Comparison of ENCODE assay signal across 8 cellular contexts in the genomic region with DNA sequence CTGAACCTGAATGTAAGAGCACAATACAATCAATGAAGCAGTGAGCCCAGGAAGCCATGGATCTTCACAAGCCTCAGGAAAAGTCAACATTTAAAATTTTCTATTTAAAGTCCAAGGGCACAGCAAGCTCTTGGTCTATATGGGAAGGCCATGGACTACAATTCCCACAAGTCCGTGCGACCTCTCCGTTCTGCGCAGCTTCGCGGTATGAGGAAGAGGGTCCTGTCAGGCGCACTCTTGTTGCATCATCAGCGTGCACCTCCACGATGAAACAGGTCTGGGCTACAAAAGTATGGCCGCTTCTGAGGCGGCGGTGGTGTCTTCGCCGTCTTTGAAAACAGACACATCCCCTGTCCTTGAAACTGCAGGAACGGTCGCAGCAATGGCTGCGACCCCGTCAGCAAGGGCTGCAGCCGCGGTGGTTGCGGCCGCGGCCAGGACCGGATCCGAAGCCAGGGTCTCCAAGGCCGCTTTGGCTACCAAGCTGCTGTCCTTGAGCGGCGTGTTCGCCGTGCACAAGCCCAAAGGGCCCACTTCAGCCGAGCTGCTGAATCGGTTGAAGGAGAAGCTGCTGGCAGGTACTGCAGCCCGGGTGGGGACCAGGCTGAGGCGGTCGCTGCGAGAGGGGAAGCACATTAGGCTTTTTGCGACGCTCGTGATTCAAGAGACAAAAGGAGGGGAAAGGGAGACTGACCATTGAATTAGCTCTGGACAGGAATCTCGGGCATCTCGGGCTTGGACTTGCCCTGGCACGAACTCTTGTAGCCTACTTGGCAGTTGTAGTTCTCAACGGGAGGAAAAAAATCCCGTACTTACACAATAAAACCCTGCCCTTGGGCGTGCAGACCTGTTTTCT. TPM values are rescaled to one million over a fixed set of nuclear protein-coding genes. Genes with fewer than 3 reads are reported as not detected.
DNase-seq lines count a peak whose midpoint lies in the region; TF ChIP-seq lines count a peak whose summit lies in the region.

Gene TRUB1, plus strand, starts transcription at position 234 of the 856 bp plus-strand sequence. Its CDS starts 59 bp downstream, at position 293.

- H3K4me1 Mint-ChIP-seq in HFFc6 (ENCODE audit: low read depth): peaks cover 33% of the 10 kb centered on the region
- peaks cover 22% of the 10 kb centered on the region for H3K4me1 Mint-ChIP-seq in activated naive CD4-positive, alpha-beta T cell treated with anti-CD3 and anti-CD28 coated beads, Interleukin-2, amount 10 ng/mL, durations not matched to agents 7 days and 5 days

- H3K36me3 ChIP-seq in SK-N-MC (ENCODE audit: insufficient read depth, low read length) (peaks cover 13% of the 10 kb centered on the region), suprapubic skin (peaks cover 7% of the 10 kb centered on the region)

- DNase-seq in GM04503 (ENCODE audit: low read depth): peak; percentile 77
- DNase-seq in HFFc6: peak; percentile 93
- peak; percentile 97 for DNase-seq in NB4 (ENCODE audit: low read depth)
- DNase-seq in SK-N-MC (ENCODE audit: low read depth, low spot score): peak; percentile 67
- peak; percentile 96 for DNase-seq in activated naive CD4-positive, alpha-beta T cell treated with anti-CD3 and anti-CD28 coated beads, Interleukin-2, amount 10 ng/mL, durations not matched to agents 7 days and 5 days
- DNase-seq in globus pallidus (ENCODE audit: low spot score): peak; percentile 96
- peak; percentile 27 to 97 (median 88) for DNase-seq in nucleus accumbens (lab: John Stamatoyannopoulos, UW)
- peak; percentile 91 to 93 for DNase-seq in suprapubic skin (ENCODE audit: low spot score in 2 of 2)

- TF ChIP-seq EP300 in suprapubic skin (IDR thresholded peaks at IDR 0.05): no peak

- H3K27ac ChIP-seq in SK-N-MC (peak within 1 kb of the TSS; percentile 18; the same call in 1 of the 2 replicates), suprapubic skin (peak within 1 kb of the TSS; percentile 94)

- peak; percentile 90 for TF ChIP-seq POLR2A in NB4 (IDR thresholded peaks at IDR 0.05; ENCODE audit: extremely low read depth, insufficient read length)
- TF ChIP-seq POLR2A in suprapubic skin (IDR thresholded peaks at IDR 0.05): no peak

- no peaks in the 10 kb centered on the region for H3K36me3 Mint-ChIP-seq in HFFc6 (ENCODE audit: low read depth)
- peaks cover 8% of the 10 kb centered on the region for H3K36me3 Mint-ChIP-seq in activated naive CD4-positive, alpha-beta T cell treated with anti-CD3 and anti-CD28 coated beads, Interleukin-2, amount 10 ng/mL, durations not matched to agents 7 days and 5 days

- H3K27me3 Mint-ChIP-seq in HFFc6 (ENCODE audit: insufficient read depth): peaks cover 2% of the 10 kb centered on the region
- H3K27me3 Mint-ChIP-seq in activated naive CD4-positive, alpha-beta T cell treated with anti-CD3 and anti-CD28 coated beads, Interleukin-2, amount 10 ng/mL, durations not matched to agents 7 days and 5 days: no peaks in the 10 kb centered on the region

- peak within 1 kb of the TSS; percentile 88 for H3K9ac ChIP-seq in SK-N-MC (ENCODE audit: insufficient read length)

- H3K9me3 ChIP-seq in SK-N-MC (ENCODE audit: low read depth, low read length): no peaks in the 10 kb centered on the region
- no peaks in the 10 kb centered on the region for H3K9me3 ChIP-seq in suprapubic skin

- peaks cover 23% of the 10 kb centered on the region for H3K4me1 ChIP-seq in suprapubic skin

- no peak for TF ChIP-seq CTCF in HFFc6 (IDR thresholded peaks at IDR 0.05)
- TF ChIP-seq CTCF in NB4 (IDR thresholded peaks at IDR 0.05; ENCODE audit: low read depth, low read length): no peak
- no peak for TF ChIP-seq CTCF in suprapubic skin (IDR thresholded peaks at IDR 0.05)

- H3K27ac Mint-ChIP-seq in HFFc6: peak within 1 kb of the TSS; percentile 95
- H3K27ac Mint-ChIP-seq in activated naive CD4-positive, alpha-beta T cell treated with anti-CD3 and anti-CD28 coated beads, Interleukin-2, amount 10 ng/mL, durations not matched to agents 7 days and 5 days: peak within 1 kb of the TSS; percentile 95

- H3K4me3 ChIP-seq in NB4 (ENCODE audit: low read depth, low read length): peak within 1 kb of the TSS; percentile 96
- H3K4me3 ChIP-seq in SK-N-MC: peak within 1 kb of the TSS; percentile 82
- peak within 1 kb of the TSS; percentile 91 for H3K4me3 ChIP-seq in suprapubic skin

- CTCF ChIA-PET in activated naive CD4-positive, alpha-beta T cell treated with anti-CD3 and anti-CD28 coated beads, Interleukin-2, amount 10 ng/mL, durations not matched to agents 7 days and 5 days (lab: Charles Lee): interaction anchor here (1.1 kb wide), 1 partner anchor 61 kb away, joined by 3 read pairs; no protein-coding TSS in a partner anchor

- under 1% methylated on average over 35 of the region's 45 CpGs for WGBS in suprapubic skin

- no peaks in the 10 kb centered on the region for H3K9me3 Mint-ChIP-seq in HFFc6
- H3K9me3 Mint-ChIP-seq in activated naive CD4-positive, alpha-beta T cell treated with anti-CD3 and anti-CD28 coated beads, Interleukin-2, amount 10 ng/mL, durations not matched to agents 7 days and 5 days: no peaks in the 10 kb centered on the region

- no peaks in the 10 kb centered on the region for H3K27me3 ChIP-seq in suprapubic skin

- peak within 1 kb of the TSS; percentile 98 for H3K4me3 Mint-ChIP-seq in HFFc6
- peak within 1 kb of the TSS; percentile 97 for H3K4me3 Mint-ChIP-seq in activated naive CD4-positive, alpha-beta T cell treated with anti-CD3 and anti-CD28 coated beads, Interleukin-2, amount 10 ng/mL, durations not matched to agents 7 days and 5 days

RNA-seq across cellular contexts. Expression of gene TRUB1, which starts in this region (rescaled TPM):
- total RNA-seq in HFFc6 (2021; fragmentation: NEBNext Ultra II Directional; extraction: Animal tissue kit (Norgen Biotek cat#: 25700)): 10 to 100 TPM; 17.4 to 23.2 (median 22.3) TPM
- total RNA-seq in suprapubic skin: 10 to 100 TPM; 11.6 to 28.6 (median 15.0) TPM

Comparison
In these comparisons a context has a peak if more than half of its experiments do, and no peak if none do; other contexts are left out.
1. Peak in every context shown above with its lines: DNase-seq, H3K4me3 ChIP-seq and H3K27ac ChIP-seq.